ENCODE assay signal across 8 cellular contexts in genomic region chr9:88106492-88106891, GRCh38. TPM values are rescaled to one million over a fixed set of nuclear protein-coding genes. Genes with fewer than 3 reads are reported as not detected.
A peak's percentile ranks its signal among the peaks of the same experiment; 100 is the strongest.
DNase-seq lines count a peak whose midpoint lies in the region; ATAC-seq and TF ChIP-seq lines count a peak whose summit lies in the region.

No MANE protein-coding gene starts in this region.

- intact Hi-C loops in adrenal gland (cut with DNase I), result loop anchor here in 1 of 2 donors (5.0 kb wide), 1 partner anchor 471 kb away; no protein-coding TSS in a partner anchor

- H3K9me3 ChIP-seq in BE2C (no peaks in the 10 kb centered on the region), adrenal gland (replicated peaks in 1 of 3) (no peaks in the 10 kb centered on the region)

- H3K4me1 ChIP-seq in BE2C (no peaks in the 10 kb centered on the region), adrenal gland (replicated peaks in 1 of 2) (no peaks in the 10 kb centered on the region)

- 15 to 24% (median 20%) methylated on average over 4 of the region's 4 CpGs for WGBS in adrenal gland, 4 donors

- H3K36me3 ChIP-seq in BE2C, result no peaks in the 10 kb centered on the region
- H3K36me3 ChIP-seq in adrenal gland (replicated peaks in 1 of 2), result no peaks in the 10 kb centered on the region

- no peak for TF ChIP-seq POLR2A in adrenal gland (IDR thresholded peaks at IDR 0.05)

- ATAC-seq in GM18502 (IDR thresholded peaks at IDR 0.05; ENCODE audit: poor library complexity, unreplicated experiment), result no peak

- H3K27me3 ChIP-seq in BE2C (no peaks in the 10 kb centered on the region), HL-60 (ENCODE audit: insufficient read depth, poor library complexity, severe bottlenecking) (no peaks in the 10 kb centered on the region), adrenal gland (no peaks in the 10 kb centered on the region)

- H3K27ac ChIP-seq in HL-60 (replicated peaks) (no peak overlapping the region), adrenal gland (no peak overlapping the region)

- H3K4me3 ChIP-seq in BE2C (ENCODE audit: low read depth, low read length) (no peak overlapping the region), HL-60 (replicated peaks; ENCODE audit: insufficient read depth, low read length) (no peak overlapping the region), adrenal gland (no peak overlapping the region)

- TF ChIP-seq CTCF in BE2C (IDR thresholded peaks at IDR 0.05; ENCODE audit: low read depth, low read length) (peak; percentile 55), HL-60 (IDR thresholded peaks at IDR 0.05; ENCODE audit: insufficient read depth, low read length) (peak; percentile 10), adrenal gland (IDR thresholded peaks at IDR 0.05) (peak; percentile 26 to 65 (median 53))

- no peak for DNase-seq in BE2C
- DNase-seq in HL-60 (ENCODE audit: low read depth in 1 of 2, low spot score in 1 of 2), result no peak
- DNase-seq in adrenal gland, result peak in 6 of 7 donors; percentile 32 to 72 (median 36)
- DNase-seq in kidney tubule cell (ENCODE audit: low spot score), result peak; percentile 44
- DNase-seq in DMS53 (lab: John Stamatoyannopoulos, UW), result no peak
- DNase-seq in UCSD-AML1 (lab: John Stamatoyannopoulos, UW; ENCODE audit: unreplicated experiment), result no peak
- DNase-seq in NCI-H345 treated with DMSO at 0.1 percent for 48 hours (lab: John Stamatoyannopoulos, UW; ENCODE audit: unreplicated experiment), result no peak

RNA-seq across cellular contexts. Expression of gene SPATA31C2, which starts 31.8 kb away (rescaled TPM):
- 0.12 TPM for polyA plus RNA-seq in BE2C (2012; ENCODE audit: insufficient read depth, insufficient read length, low read depth)
- total RNA-seq in adrenal gland, result not detected
- polyA plus RNA-seq in adrenal gland, result not detected

Comparison
In these comparisons a context has a peak if more than half of its experiments do, and no peak if none do; other contexts are left out.
1. DNase-seq: peak in adrenal gland (6 of 7) and kidney tubule cell (single experiment); none in BE2C (single experiment), HL-60 (0 of 2), DMS53 (single experiment), UCSD-AML1 (single experiment) and NCI-H345 treated with DMSO at 0.1 percent for 48 hours (single experiment).
2. Peak in every context shown above with its lines, with median percentiles within 50 percentile points of each other: CTCF ChIP-seq.